ENCODE assay signal across 19 cellular contexts in genomic region chr11:76086713-76087635, GRCh38.
DNase-seq lines count a peak whose midpoint lies in the region; TF ChIP-seq lines count a peak whose summit lies in the region.
"Had no signal": no experiment of that assay in that cellular context is flagged by ENCODE, and none has a peak within 500 bp of the region (broad histone marks: within the 10 kb centered on the region; RNA-seq: fewer than 3 reads in every experiment).

No MANE protein-coding gene starts in this region.

- TF ChIP-seq CTCF in AG04449 (IDR thresholded peaks at IDR 0.05; ENCODE audit: insufficient read depth, low read length, missing control alignments) (no peak), chondrocyte (IDR thresholded peaks at IDR 0.05) (no peak), glutamatergic neuron (IDR thresholded peaks at IDR 0.05; ENCODE audit: partially characterized antibody, unreplicated experiment) (no peak), dorsolateral prefrontal cortex (IDR thresholded peaks at IDR 0.05 in 54 of 56, conservative IDR thresholded peaks at IDR 0.05 in 2 of 56; ENCODE audit: low read depth in 1 of 56, partially characterized antibody in 56 of 56) (no peak)

- intact Hi-C loops in dorsolateral prefrontal cortex (cut with DNase I): no loop called here

- no peak overlapping the region for H2BK5ac ChIP-seq in mesenchymal stem cell (ENCODE audit: low read depth, low read length, poor library complexity, severe bottlenecking)

- H3F3A ChIP-seq in GM23248 (ENCODE audit: insufficient read depth): peaks cover 32% of the 10 kb centered on the region

- H3K4me1 Mint-ChIP-seq in chondrocyte (ENCODE audit: low read depth): peaks cover 49% of the 10 kb centered on the region
- H3K4me1 Mint-ChIP-seq in glutamatergic neuron (ENCODE audit: low read depth, unreplicated experiment): peaks cover 4% of the 10 kb centered on the region
- H3K4me1 Mint-ChIP-seq: activated T-helper 17 cell treated with anti-CD3 and anti-CD28 coated beads, Interleukin-2, amount 50 U/mL, for 72 hours had no signal

- H3K36me3 Mint-ChIP-seq in chondrocyte (ENCODE audit: low read depth) (peaks cover 12% of the 10 kb centered on the region), glutamatergic neuron (ENCODE audit: unreplicated experiment) (peaks cover 4% of the 10 kb centered on the region)

- H3K4me3 ChIP-seq in AG04449 (ENCODE audit: low read depth, low read length) (no peak overlapping the region), GM23248 (no peak overlapping the region; the same call in 1 of the 2 replicates), mesenchymal stem cell (ENCODE audit: insufficient read depth in 1 of 2, low read depth in 1 of 2, low read length in 2 of 2) (no peak overlapping the region), dorsolateral prefrontal cortex (no peak overlapping the region)
- H3K4me3 ChIP-seq: GM12878, prostate gland, SJCRH30, upper lobe of left lung had no signal

- H4K91ac ChIP-seq in mesenchymal stem cell (ENCODE audit: low read length): no peak overlapping the region

- peak; percentile 55 for DNase-seq in AG04449 (ENCODE audit: low read depth, low spot score)
- DNase-seq in GM23248: peak; percentile 88
- DNase-seq in chondrocyte (ENCODE audit: low spot score): no peak
- peak; percentile 63 for DNase-seq in mesenchymal stem cell
- no peak for DNase-seq in glutamatergic neuron
- DNase-seq in NCI-H524 treated with DMSO at 0.1 percent for 48 hours (lab: John Stamatoyannopoulos, UW): no peak
- DNase-seq in stimulated activated CD4-positive, alpha-beta T cell treated with anti-CD3 and anti-CD28 coated beads, Interleukin-12 subunit alpha, Interleukin-12 subunit beta, amount 100 ng/mL, for 4 hours: no peak
- DNase-seq in dorsolateral prefrontal cortex: no peak
- DNase-seq: activated CD4-positive, CD25-positive, alpha-beta regulatory T cell treated with anti-CD3 and anti-CD28 coated beads, Interleukin-2, amount 50 U/mL, for 72 hours; cerebellar nuclear complex; naive B cell; NCI-H1930; NCI-H526; SJCRH30; stimulated activated naive B cell treated with anti-CD40 and anti-IgM and Interleukin-4, amounts not matched to agents 10 μg/mL and 1 μg/mL and 100 μg/mL, for 72 hours; upper lobe of left lung had no signal

- peaks cover 30% of the 10 kb centered on the region for H3K4me1 ChIP-seq in GM23248 (ENCODE audit: insufficient read depth)
- H3K4me1 ChIP-seq in mesenchymal stem cell (ENCODE audit: control insufficient read depth, insufficient read depth, low read depth, low read length): no peaks in the 10 kb centered on the region
- H3K4me1 ChIP-seq: prostate gland had no signal

- no peak overlapping the region for H3K23ac ChIP-seq in mesenchymal stem cell (ENCODE audit: low read length in 2 of 2)

- no peaks in the 10 kb centered on the region for H3K27me3 ChIP-seq in GM23248 (replicated peaks; ENCODE audit: insufficient read depth)
- no peaks in the 10 kb centered on the region for H3K27me3 ChIP-seq in mesenchymal stem cell (ENCODE audit: control insufficient read depth in 1 of 2, insufficient read depth in 1 of 2, low read length in 2 of 2)
- no peaks in the 10 kb centered on the region for H3K27me3 ChIP-seq in dorsolateral prefrontal cortex
- H3K27me3 ChIP-seq: SJCRH30, upper lobe of left lung had no signal

- no peak overlapping the region for H4K8ac ChIP-seq in mesenchymal stem cell (ENCODE audit: low read length)

- peak overlapping the region; percentile 34 for H3K4me2 ChIP-seq in GM23248 (ENCODE audit: unreplicated experiment)
- H3K4me2 ChIP-seq in mesenchymal stem cell (ENCODE audit: low read length, poor library complexity, severe bottlenecking): no peak overlapping the region

- WGBS in GM23248 (ENCODE audit: low coverage in 1 of 2, low lambda C conversion rate in 2 of 2, missing lambda C conversion rate in 2 of 2), 2 experiments: 74 to 82% methylated on average over 6 of the region's 6 CpGs
- WGBS in mesenchymal stem cell: 100% methylated on average over 2 of the region's 6 CpGs

- no peaks in the 10 kb centered on the region for H4K20me1 ChIP-seq in GM23248 (ENCODE audit: insufficient read depth)

- H2BK12ac ChIP-seq in mesenchymal stem cell (ENCODE audit: low read length in 2 of 2): no peak overlapping the region

- no peak overlapping the region for H2BK15ac ChIP-seq in mesenchymal stem cell (ENCODE audit: low read depth, poor library complexity, severe bottlenecking)

- H3K27ac ChIP-seq in GM23248 (peak overlapping the region; percentile 71), mesenchymal stem cell (ENCODE audit: low read length, poor library complexity, severe bottlenecking) (peak overlapping the region; percentile 56), dorsolateral prefrontal cortex (no peak overlapping the region)
- H3K27ac ChIP-seq: prostate gland, SJCRH30, upper lobe of left lung had no signal

- H3K9ac ChIP-seq in GM23248 (peak overlapping the region; percentile 29; the same call in 1 of the 2 replicates), mesenchymal stem cell (ENCODE audit: low read length) (peak overlapping the region; percentile 50)

- no peaks in the 10 kb centered on the region for H3K36me3 ChIP-seq in GM23248 (ENCODE audit: low read depth)
- peaks cover 0 to 7% of the 10 kb centered on the region in 2 experiments for H3K36me3 ChIP-seq in mesenchymal stem cell (ENCODE audit: control insufficient read depth in 1 of 2, insufficient read depth in 2 of 2, low read depth in 1 of 2, low read length in 2 of 2)
- H3K36me3 ChIP-seq: prostate gland, SJCRH30, upper lobe of left lung had no signal

- H3K4me3 Mint-ChIP-seq in chondrocyte (ENCODE audit: unreplicated experiment) (no peak overlapping the region), glutamatergic neuron (ENCODE audit: unreplicated experiment) (no peak overlapping the region)
- H3K4me3 Mint-ChIP-seq: activated T-helper 17 cell treated with anti-CD3 and anti-CD28 coated beads, Interleukin-2, amount 50 U/mL, for 72 hours; naive B cell; stimulated activated naive B cell treated with anti-CD40 and anti-IgM and Interleukin-4, amounts not matched to agents 10 μg/mL and 1 μg/mL and 100 μg/mL, for 72 hours had no signal

- H3K4ac ChIP-seq in mesenchymal stem cell (ENCODE audit: low read depth in 1 of 2, low read length in 2 of 2): no peak overlapping the region

- H3K18ac ChIP-seq in mesenchymal stem cell (ENCODE audit: low read depth in 1 of 2, low read length in 2 of 2): no peak overlapping the region

- H2BK120ac ChIP-seq in mesenchymal stem cell (ENCODE audit: low read depth, low read length): no peak overlapping the region

- H3K79me1 ChIP-seq in mesenchymal stem cell (replicated peaks; ENCODE audit: low read length, poor library complexity, severe bottlenecking): no peaks in the 10 kb centered on the region

- H3K9me2 ChIP-seq in GM23248 (ENCODE audit: insufficient read depth): no peaks in the 10 kb centered on the region

- no peaks in the 10 kb centered on the region for H3K9me3 ChIP-seq in GM23248 (ENCODE audit: low read depth)
- H3K9me3 ChIP-seq in mesenchymal stem cell (ENCODE audit: control insufficient read depth, low read length): peaks cover 12% of the 10 kb centered on the region
- H3K9me3 ChIP-seq: prostate gland, upper lobe of left lung had no signal

- H3K27me3 Mint-ChIP-seq in chondrocyte (ENCODE audit: low read depth) (no peaks in the 10 kb centered on the region), glutamatergic neuron (ENCODE audit: unreplicated experiment) (peaks cover 2% of the 10 kb centered on the region)
- H3K27me3 Mint-ChIP-seq: activated T-helper 17 cell treated with anti-CD3 and anti-CD28 coated beads, Interleukin-2, amount 50 U/mL, for 72 hours; naive B cell; stimulated activated naive B cell treated with anti-CD40 and anti-IgM and Interleukin-4, amounts not matched to agents 10 μg/mL and 1 μg/mL and 100 μg/mL, for 72 hours had no signal

- no peak overlapping the region for H3K14ac ChIP-seq in mesenchymal stem cell (ENCODE audit: low read length in 2 of 2)

- in situ Hi-C loops in GM23248 (cut with MboI): no loop called here

- peaks cover 14% of the 10 kb centered on the region for H3K9me3 Mint-ChIP-seq in chondrocyte (ENCODE audit: low read depth)
- H3K9me3 Mint-ChIP-seq in glutamatergic neuron (ENCODE audit: unreplicated experiment): no peaks in the 10 kb centered on the region

- H3K27ac Mint-ChIP-seq in chondrocyte (ENCODE audit: unreplicated experiment) (peak overlapping the region; percentile 78), glutamatergic neuron (ENCODE audit: unreplicated experiment) (no peak overlapping the region)
- H3K27ac Mint-ChIP-seq: activated T-helper 17 cell treated with anti-CD3 and anti-CD28 coated beads, Interleukin-2, amount 50 U/mL, for 72 hours; stimulated activated naive B cell treated with anti-CD40 and anti-IgM and Interleukin-4, amounts not matched to agents 10 μg/mL and 1 μg/mL and 100 μg/mL, for 72 hours had no signal

- POLR2A ChIA-PET in AG04449 (lab: Yijun Ruan, JAX): no interaction called here

- H3K79me2 ChIP-seq in GM23248 (ENCODE audit: insufficient read depth): no peaks in the 10 kb centered on the region

- H2AFZ ChIP-seq in GM23248 (no peak overlapping the region), mesenchymal stem cell (ENCODE audit: low read depth, low read length) (no peak overlapping the region)

- H2AK5ac ChIP-seq in mesenchymal stem cell (ENCODE audit: low read length, severe bottlenecking): no peak overlapping the region

- CTCF ChIA-PET in AG04449 (lab: Yijun Ruan, JAX): interaction anchor here (0.9 to 2.1 kb wide), 3 partner anchors 9 to 10 kb away, joined by 3 to 7 read pairs (median 4); no protein-coding TSS in a partner anchor

Comparison
In these comparisons a context has a peak if more than half of its experiments do, and no peak if none do; other contexts are left out.
1. DNase-seq: peak in AG04449 (single experiment), GM23248 (single experiment) and mesenchymal stem cell (single experiment); none in chondrocyte (single experiment), glutamatergic neuron (single experiment), NCI-H524 treated with DMSO at 0.1 percent for 48 hours (single experiment), stimulated activated CD4-positive, alpha-beta T cell treated with anti-CD3 and anti-CD28 coated beads, Interleukin-12 subunit alpha, Interleukin-12 subunit beta, amount 100 ng/mL, for 4 hours (single experiment) and dorsolateral prefrontal cortex (0 of 10).
2. H3K27ac ChIP-seq: peak in GM23248 (single experiment) and mesenchymal stem cell (single experiment); none in dorsolateral prefrontal cortex (0 of 59).